Comparison of ENCODE assay signal across 8 cellular contexts in genomic region chr16:11312718-11313492, GRCh38. TPM values are rescaled to one million over a fixed set of nuclear protein-coding genes. Genes with fewer than 3 reads are reported as not detected.
DNase-seq lines count a peak whose midpoint lies in the region; ATAC-seq, FAIRE-seq and TF ChIP-seq lines count a peak whose summit lies in the region.

No MANE protein-coding gene starts in this region.

- POLR2A ChIA-PET in activated CD4-positive, alpha-beta memory T cell treated with anti-CD3 and anti-CD28 coated beads for 36 hours (lab: Charles Lee), result interaction anchor here (1.4 to 2.4 kb wide), 2 partner anchors 58 to 88 kb away, joined by 3 to 12 read pairs; partner anchors contain the start of gene SOCS1

- peak; percentile 48 for DNase-seq in AG08396 (ENCODE audit: low spot score)
- peak; percentile 77 for DNase-seq in H4 (ENCODE audit: low spot score)
- DNase-seq in activated CD4-positive, alpha-beta memory T cell treated with anti-CD3 and anti-CD28 coated beads for 36 hours, result peak; percentile 42
- DNase-seq in keratinocyte (ENCODE audit: low read depth, low spot score), result no peak
- DNase-seq in substantia nigra (lab: John Stamatoyannopoulos, UW), result no peak
- no peak for DNase-seq in ecto neural progenitor cell (ENCODE audit: low spot score)

- no peak for FAIRE-seq in keratinocyte (lab: Jason Lieb, UNC)

- H3K79me2 ChIP-seq in keratinocyte (ENCODE audit: control insufficient read depth, insufficient read depth, low read length), result no peaks in the 10 kb centered on the region

- peak overlapping the region; percentile 42 for H3K4me2 ChIP-seq in keratinocyte (ENCODE audit: control insufficient read depth, extremely low read depth, insufficient read depth, low read depth, low read length)

- H3K9me3 Mint-ChIP-seq in activated CD4-positive, alpha-beta memory T cell treated with anti-CD3 and anti-CD28 coated beads for 36 hours, result no peaks in the 10 kb centered on the region

- H4K20me1 ChIP-seq in keratinocyte (ENCODE audit: control insufficient read depth, extremely low read depth, insufficient read depth, low read length), result no peaks in the 10 kb centered on the region

- H3K9me1 ChIP-seq in keratinocyte (ENCODE audit: control insufficient read depth, extremely low read depth, insufficient read depth, low read length), result no peaks in the 10 kb centered on the region

- H3K27ac ChIP-seq in keratinocyte (ENCODE audit: control insufficient read depth, insufficient read depth, low read length) (no peak overlapping the region), substantia nigra (ENCODE audit: low read depth, low read length, poor library complexity, severe bottlenecking) (no peak overlapping the region)

- dilution Hi-C loops in keratinocyte (cut with MboI; ENCODE audit: extremely low pct_ligation_motif_present, low sequenced_read_pairs), result no loop called here

- H3K9ac ChIP-seq in keratinocyte (ENCODE audit: control insufficient read depth, extremely low read depth, insufficient read depth, low read length), result no peak overlapping the region

- H3K4me3 Mint-ChIP-seq in activated CD4-positive, alpha-beta memory T cell treated with anti-CD3 and anti-CD28 coated beads for 36 hours, result no peak overlapping the region

- H3K4me3 ChIP-seq in keratinocyte (ENCODE audit: control insufficient read depth in 2 of 3, extremely low read depth in 1 of 3, insufficient read depth in 2 of 3, low read depth in 1 of 3, low read length in 3 of 3), result peak overlapping the region in 1 of 3 experiments; percentile 44

- H3K4me1 Mint-ChIP-seq in activated CD4-positive, alpha-beta memory T cell treated with anti-CD3 and anti-CD28 coated beads for 36 hours (ENCODE audit: low read depth), result peaks cover 45% of the 10 kb centered on the region

- H3K36me3 ChIP-seq in keratinocyte (ENCODE audit: control insufficient read depth in 2 of 2, extremely low read depth in 1 of 2, insufficient read depth in 2 of 2, low read length in 2 of 2), result no peaks in the 10 kb centered on the region

- no peak overlapping the region for H3K27ac Mint-ChIP-seq in activated CD4-positive, alpha-beta memory T cell treated with anti-CD3 and anti-CD28 coated beads for 36 hours

- H3K27me3 Mint-ChIP-seq in activated CD4-positive, alpha-beta memory T cell treated with anti-CD3 and anti-CD28 coated beads for 36 hours, result no peaks in the 10 kb centered on the region

- CTCF ChIA-PET in activated CD4-positive, alpha-beta memory T cell treated with anti-CD3 and anti-CD28 coated beads for 36 hours (lab: Charles Lee), result interaction anchor here (0.8 to 1.1 kb wide), 2 partner anchors 49 to 57 kb away, joined by 3 to 5 read pairs; partner anchors contain the start of gene SOCS1

- TF ChIP-seq CTCF in keratinocyte (optimal IDR thresholded peaks at IDR 0.05 in 1 of 3, IDR thresholded peaks at IDR 0.05 in 1 of 3, conservative IDR thresholded peaks at IDR 0.05 in 1 of 3; ENCODE audit: extremely low read depth in 1 of 3, insufficient read depth in 2 of 3, low read length in 3 of 3), result no peak

- peaks cover 8% of the 10 kb centered on the region for H3K4me1 ChIP-seq in keratinocyte (ENCODE audit: control insufficient read depth, extremely low read depth, insufficient read depth, low read length)

- H3K36me3 Mint-ChIP-seq in activated CD4-positive, alpha-beta memory T cell treated with anti-CD3 and anti-CD28 coated beads for 36 hours, result no peaks in the 10 kb centered on the region

- H2AFZ ChIP-seq in keratinocyte (ENCODE audit: control insufficient read depth, low read length), result peak overlapping the region; percentile 57

- H3K27me3 ChIP-seq in keratinocyte (ENCODE audit: control insufficient read depth, extremely low read depth, insufficient read depth, low read length), result no peaks in the 10 kb centered on the region

- H3K9me3 ChIP-seq in keratinocyte (ENCODE audit: control insufficient read depth, low read depth, low read length), result no peaks in the 10 kb centered on the region

- intact Hi-C loops in activated CD4-positive, alpha-beta memory T cell treated with anti-CD3 and anti-CD28 coated beads for 36 hours (cut with micrococcal nuclease), result no loop called here

- ATAC-seq in GM19395 (IDR thresholded peaks at IDR 0.05; ENCODE audit: unreplicated experiment) (no peak), GM19463 (IDR thresholded peaks at IDR 0.05; ENCODE audit: unreplicated experiment) (no peak)

RNA-seq across cellular contexts. Expression of gene PRM1, which starts 31.8 kb away (rescaled TPM):
- total RNA-seq in H4 (2014; rRNA removed; shearing (Covaris generic)), result not detected in 2 replicates
- not detected for total RNA-seq in activated CD4-positive, alpha-beta memory T cell treated with anti-CD3 and anti-CD28 coated beads for 36 hours
- polyA plus RNA-seq in keratinocyte, result not detected in 3 replicates
- not detected for polyA plus RNA-seq in keratinocyte (2011; ENCODE audit: low read depth)
- polyA plus RNA-seq in keratinocyte (2011; cell fraction: cytosol; rRNA removed), result not detected in 2 replicates
- not detected in 2 replicates for polyA plus RNA-seq in keratinocyte (2011; cell fraction: nucleus; rRNA removed)
- not detected in 2 replicates for polyA plus RNA-seq in keratinocyte (2012; ENCODE audit: low replicate concordance)
- not detected in 3 replicates for polyA minus RNA-seq in keratinocyte
- polyA minus RNA-seq in keratinocyte (2011; cell fraction: cytosol; rRNA and poly(A)+ RNA removed), result not detected
- not detected in 2 replicates for polyA minus RNA-seq in keratinocyte (2011; cell fraction: nucleus; rRNA and poly(A)+ RNA removed)

RNA-seq across cellular contexts. Expression of gene RMI2, which starts 32.4 kb away (rescaled TPM):
- total RNA-seq in H4 (2014; rRNA removed; shearing (Covaris generic)), result 19.9 and 21.8 TPM in 2 replicates
- 10 to 100 TPM; 68.9 to 69.9 TPM for total RNA-seq in activated CD4-positive, alpha-beta memory T cell treated with anti-CD3 and anti-CD28 coated beads for 36 hours
- polyA plus RNA-seq in keratinocyte, result 2.7 to 6.8 TPM (median 5.4 TPM) in 3 replicates
- 6.4 TPM for polyA plus RNA-seq in keratinocyte (2011; ENCODE audit: low read depth)
- 3.8 and 7.7 TPM in 2 replicates for polyA plus RNA-seq in keratinocyte (2011; cell fraction: cytosol; rRNA removed)
- 3.1 and 3.7 TPM in 2 replicates for polyA plus RNA-seq in keratinocyte (2011; cell fraction: nucleus; rRNA removed)
- polyA plus RNA-seq in keratinocyte (2012; ENCODE audit: low replicate concordance), result 4.5 and 9.0 TPM in 2 replicates
- polyA minus RNA-seq in keratinocyte, result 2.5 to 4.4 TPM (median 4.3 TPM) in 3 replicates
- polyA minus RNA-seq in keratinocyte (2011; cell fraction: cytosol; rRNA and poly(A)+ RNA removed), result 1.7 TPM
- polyA minus RNA-seq in keratinocyte (2011; cell fraction: nucleus; rRNA and poly(A)+ RNA removed), result 0.63 and 2.6 TPM in 2 replicates

RNA-seq across cellular contexts. Expression of gene PRM2, which starts 36.6 kb away (rescaled TPM):
- total RNA-seq in H4 (2014; rRNA removed; shearing (Covaris generic)), result not detected in 2 replicates
- total RNA-seq in activated CD4-positive, alpha-beta memory T cell treated with anti-CD3 and anti-CD28 coated beads for 36 hours, result not detected
- polyA plus RNA-seq in keratinocyte, result not detected in 3 replicates
- polyA plus RNA-seq in keratinocyte (2011; ENCODE audit: low read depth), result not detected
- not detected in 2 replicates for polyA plus RNA-seq in keratinocyte (2011; cell fraction: cytosol; rRNA removed)
- polyA plus RNA-seq in keratinocyte (2011; cell fraction: nucleus; rRNA removed), result not detected in 2 replicates
- polyA plus RNA-seq in keratinocyte (2012; ENCODE audit: low replicate concordance), result not detected in 2 replicates
- not detected in 3 replicates for polyA minus RNA-seq in keratinocyte
- polyA minus RNA-seq in keratinocyte (2011; cell fraction: cytosol; rRNA and poly(A)+ RNA removed), result not detected
- not detected in 2 replicates for polyA minus RNA-seq in keratinocyte (2011; cell fraction: nucleus; rRNA and poly(A)+ RNA removed)

RNA-seq across cellular contexts. Expression of gene PRM3, which starts 39.5 kb away (rescaled TPM):
- total RNA-seq in H4 (2014; rRNA removed; shearing (Covaris generic)), result not detected in 2 replicates
- total RNA-seq in activated CD4-positive, alpha-beta memory T cell treated with anti-CD3 and anti-CD28 coated beads for 36 hours, result not detected
- not detected in 3 replicates for polyA plus RNA-seq in keratinocyte
- polyA plus RNA-seq in keratinocyte (2011; ENCODE audit: low read depth), result not detected
- polyA plus RNA-seq in keratinocyte (2011; cell fraction: cytosol; rRNA removed), result not detected in 2 replicates
- not detected in 2 replicates for polyA plus RNA-seq in keratinocyte (2011; cell fraction: nucleus; rRNA removed)
- not detected in 2 replicates for polyA plus RNA-seq in keratinocyte (2012; ENCODE audit: low replicate concordance)
- not detected in 3 replicates for polyA minus RNA-seq in keratinocyte
- polyA minus RNA-seq in keratinocyte (2011; cell fraction: cytosol; rRNA and poly(A)+ RNA removed), result not detected
- not detected in 2 replicates for polyA minus RNA-seq in keratinocyte (2011; cell fraction: nucleus; rRNA and poly(A)+ RNA removed)

RNA-seq across cellular contexts. Expression of gene TNP2, which starts 43.8 kb away (rescaled TPM):
- total RNA-seq in H4 (2014; rRNA removed; shearing (Covaris generic)), result not detected in 2 replicates
- total RNA-seq in activated CD4-positive, alpha-beta memory T cell treated with anti-CD3 and anti-CD28 coated beads for 36 hours, result not detected
- not detected in 3 replicates for polyA plus RNA-seq in keratinocyte
- not detected for polyA plus RNA-seq in keratinocyte (2011; ENCODE audit: low read depth)
- not detected in 2 replicates for polyA plus RNA-seq in keratinocyte (2011; cell fraction: cytosol; rRNA removed)
- not detected in 2 replicates for polyA plus RNA-seq in keratinocyte (2011; cell fraction: nucleus; rRNA removed)
- not detected in 2 replicates for polyA plus RNA-seq in keratinocyte (2012; ENCODE audit: low replicate concordance)
- not detected in 3 replicates for polyA minus RNA-seq in keratinocyte
- not detected for polyA minus RNA-seq in keratinocyte (2011; cell fraction: cytosol; rRNA and poly(A)+ RNA removed)
- polyA minus RNA-seq in keratinocyte (2011; cell fraction: nucleus; rRNA and poly(A)+ RNA removed), result not detected in 2 replicates

Comparison
In these comparisons a context has a peak if more than half of its experiments do, and no peak if none do; other contexts are left out.
1. DNase-seq: peak in AG08396 (single experiment), H4 (single experiment) and activated CD4-positive, alpha-beta memory T cell treated with anti-CD3 and anti-CD28 coated beads for 36 hours (single experiment); none in keratinocyte (single experiment), substantia nigra (0 of 49) and ecto neural progenitor cell (single experiment).